17 cellular contexts compared by ENCODE assay signal in genomic region chr1:33013791-33014190, GRCh38. TPM values are rescaled to one million over a fixed set of nuclear protein-coding genes. Genes with fewer than 3 reads are reported as not detected.
A peak's percentile ranks its signal among the peaks of the same experiment; 100 is the strongest.
DNase-seq lines count a peak whose midpoint lies in the region; ATAC-seq and TF ChIP-seq lines count a peak whose summit lies in the region.
"Had no signal": no experiment of that assay in that cellular context is flagged by ENCODE, and none has a peak within 500 bp of the region (broad histone marks: within the 10 kb centered on the region; RNA-seq: fewer than 3 reads in every experiment).

No MANE protein-coding gene starts in this region.

- no peaks in the 10 kb centered on the region for H3K27me3 Mint-ChIP-seq in T-helper 17 cell
- H3K27me3 Mint-ChIP-seq in H9 (ENCODE audit: low read depth) = no peaks in the 10 kb centered on the region
- H3K27me3 Mint-ChIP-seq: B cell; CD4-positive, CD25-positive, alpha-beta regulatory T cell had no signal

- H2BK12ac ChIP-seq in trophoblast cell (ENCODE audit: low read length) (no peak overlapping the region), H9 (ENCODE audit: insufficient read length, low read depth, low read length) (no peak overlapping the region)

- H4K91ac ChIP-seq in trophoblast cell (ENCODE audit: low read depth, low read length) (no peak overlapping the region), H9 (ENCODE audit: insufficient read length, low read depth, low read length) (no peak overlapping the region)

- H3K56ac ChIP-seq in H9 (ENCODE audit: insufficient read length, low read depth, low read length) = no peak overlapping the region

- no peak for TF ChIP-seq CTCF in LNCaP clone FGC (IDR thresholded peaks at IDR 0.05; ENCODE audit: control insufficient read depth, extremely low read depth, insufficient read depth)
- no peak for TF ChIP-seq CTCF in H9 (conservative IDR thresholded peaks at IDR 0.05)
- TF ChIP-seq CTCF in ovary (IDR thresholded peaks at IDR 0.05) = no peak
- no peak for TF ChIP-seq CTCF in omental fat pad (IDR thresholded peaks at IDR 0.05)

- H3K9me3 ChIP-seq in T-helper 17 cell (ENCODE audit: control insufficient read depth, low read length, poor library complexity, severe bottlenecking) (no peaks in the 10 kb centered on the region), trophoblast cell (ENCODE audit: insufficient read depth, low read depth, low read length) (peaks cover 2% of the 10 kb centered on the region), H9 (ENCODE audit: control insufficient read depth, low read depth, low read length) (no peaks in the 10 kb centered on the region), ovary (no peaks in the 10 kb centered on the region)
- H3K9me3 ChIP-seq: BLaER1 treated with 17β-estradiol and CSF1 and Interleukin-3, amounts not matched to agents 10 nM and 100 nM; Caco-2; HAP-1 had no signal

- no peak overlapping the region for H3K23ac ChIP-seq in trophoblast cell (ENCODE audit: low read length)
- no peak overlapping the region for H3K23ac ChIP-seq in H9 (ENCODE audit: insufficient read length, low read depth, low read length)

- TF ChIP-seq POLR2A in ovary (IDR thresholded peaks at IDR 0.05) = no peak

- H4K8ac ChIP-seq in trophoblast cell (ENCODE audit: low read depth, low read length) (no peak overlapping the region), H9 (replicated peaks; ENCODE audit: insufficient read length, low read depth, low read length) (no peak overlapping the region)

- H3K4me2 ChIP-seq in trophoblast cell (ENCODE audit: low read length) = no peak overlapping the region
- no peak overlapping the region for H3K4me2 ChIP-seq in H9 (ENCODE audit: insufficient read depth, insufficient read length, low read length)
- H3K4me2 ChIP-seq: BLaER1 treated with 17β-estradiol and CSF1 and Interleukin-3, amounts not matched to agents 10 nM and 100 nM had no signal

- H3K14ac ChIP-seq in trophoblast cell (ENCODE audit: low read length) = no peak overlapping the region
- no peak overlapping the region for H3K14ac ChIP-seq in H9 (ENCODE audit: insufficient read depth, low read length)

- no peak overlapping the region for H2BK15ac ChIP-seq in H9 (ENCODE audit: low read depth, low read length)

- H4K12ac ChIP-seq in trophoblast cell (ENCODE audit: low read depth, low read length) = no peak overlapping the region

- H4K5ac ChIP-seq in H9 (ENCODE audit: insufficient read length, low read depth, low read length) = no peak overlapping the region

- no CpG with 5 or more reads among the region's 1 CpG for WGBS in trophoblast cell (ENCODE audit: extremely low coverage, insufficient coverage, insufficient read length)
- WGBS in H9 (ENCODE audit: extremely low coverage, insufficient read length, low lambda C conversion rate) = no CpG with 5 or more reads among the region's 1 CpG
- WGBS in ovary, 3 donors = 64 to 81% (median 73%) methylated on average over 1 of the region's 1 CpG

- H3K4me1 ChIP-seq in trophoblast cell (ENCODE audit: control insufficient read depth in 1 of 2, insufficient read depth in 2 of 2, low read length in 2 of 2) (peaks cover 14 to 24% of the 10 kb centered on the region in 2 experiments), H9 (ENCODE audit: insufficient read depth, low read length) (no peaks in the 10 kb centered on the region), ovary (ENCODE audit: insufficient read depth) (peaks cover 4% of the 10 kb centered on the region)
- H3K4me1 ChIP-seq: HAP-1 had no signal

- H3K79me1 ChIP-seq in trophoblast cell (ENCODE audit: low read length) (peaks cover 7% of the 10 kb centered on the region), H9 (ENCODE audit: insufficient read depth, low read depth, low read length, poor library complexity, severe bottlenecking) (no peaks in the 10 kb centered on the region)

- H3K9me3 Mint-ChIP-seq in H9 = no peaks in the 10 kb centered on the region
- H3K9me3 Mint-ChIP-seq: CD4-positive, CD25-positive, alpha-beta regulatory T cell had no signal

- H4K20me1 ChIP-seq in H9 (ENCODE audit: control insufficient read depth, insufficient read depth, insufficient read length) = no peaks in the 10 kb centered on the region

- H3T11ph ChIP-seq in H9 (ENCODE audit: low read length) = no peak overlapping the region

- H3K27ac ChIP-seq in trophoblast cell (ENCODE audit: low read depth, low read length) (no peak overlapping the region), H9 (ENCODE audit: insufficient read length, low read depth, low read length) (no peak overlapping the region), ovary (no peak overlapping the region)
- H3K27ac ChIP-seq: BLaER1 treated with 17β-estradiol and CSF1 and Interleukin-3, amounts not matched to agents 10 nM and 100 nM had no signal

- H2BK5ac ChIP-seq in trophoblast cell (ENCODE audit: low read depth, low read length, poor library complexity) (no peak overlapping the region), H9 (ENCODE audit: insufficient read length, low read length) (no peak overlapping the region)

- H3K4me3 Mint-ChIP-seq in T-helper 17 cell = no peak overlapping the region
- no peak overlapping the region for H3K4me3 Mint-ChIP-seq in H9
- H3K4me3 Mint-ChIP-seq: B cell; CD4-positive, CD25-positive, alpha-beta regulatory T cell had no signal

- H3K4me1 Mint-ChIP-seq in T-helper 17 cell = peaks cover 8% of the 10 kb centered on the region
- no peaks in the 10 kb centered on the region for H3K4me1 Mint-ChIP-seq in H9
- H3K4me1 Mint-ChIP-seq: B cell had no signal

- no peak overlapping the region for H2BK20ac ChIP-seq in H9 (ENCODE audit: low read depth, low read length, poor library complexity, severe bottlenecking)

- no peak overlapping the region for H3K4ac ChIP-seq in trophoblast cell (ENCODE audit: low read depth, low read length)
- H3K4ac ChIP-seq in H9 (ENCODE audit: low read depth, low read length) = no peak overlapping the region

- TF ChIP-seq EP300 in ovary (IDR thresholded peaks at IDR 0.05) = no peak

- H3K18ac ChIP-seq in trophoblast cell (ENCODE audit: low read length) = no peak overlapping the region
- no peak overlapping the region for H3K18ac ChIP-seq in H9 (ENCODE audit: insufficient read length, low read depth, low read length)

- peak overlapping the region; percentile 41 for H3K27ac Mint-ChIP-seq in T-helper 17 cell
- no peak overlapping the region for H3K27ac Mint-ChIP-seq in H9
- H3K27ac Mint-ChIP-seq: B cell; CD4-positive, CD25-positive, alpha-beta regulatory T cell had no signal

- H3K23me2 ChIP-seq in H9 (ENCODE audit: insufficient read length, low read depth, low read length, poor library complexity, severe bottlenecking) = no peaks in the 10 kb centered on the region

- peak overlapping the region; percentile 59 for H2BK120ac ChIP-seq in trophoblast cell (ENCODE audit: insufficient read depth, low read length, poor library complexity)
- no peak overlapping the region for H2BK120ac ChIP-seq in H9 (ENCODE audit: low read depth, low read length, poor library complexity, severe bottlenecking)

- ATAC-seq in T-helper 17 cell = no peak
- peak; percentile 67 for ATAC-seq in esophagus mucosa
- no peak for ATAC-seq in omental fat pad (ENCODE audit: low FRiP score)

- no peak overlapping the region for H2AK5ac ChIP-seq in trophoblast cell (ENCODE audit: low read length)
- H2AK5ac ChIP-seq in H9 (ENCODE audit: insufficient read length, low read length) = no peak overlapping the region

- H3K27me3 ChIP-seq in trophoblast cell (ENCODE audit: insufficient read depth, low read length) (no peaks in the 10 kb centered on the region), H9 (ENCODE audit: insufficient read depth, low read length) (no peaks in the 10 kb centered on the region), ovary (no peaks in the 10 kb centered on the region)
- H3K27me3 ChIP-seq: BLaER1 treated with 17β-estradiol and CSF1 and Interleukin-3, amounts not matched to agents 10 nM and 100 nM had no signal

- H3K9ac ChIP-seq in trophoblast cell (ENCODE audit: low read length) = no peak overlapping the region
- H3K9ac ChIP-seq in H9 (ENCODE audit: extremely low read depth, insufficient read length, low read length) = no peak overlapping the region
- H3K9ac ChIP-seq: BLaER1 treated with 17β-estradiol and CSF1 and Interleukin-3, amounts not matched to agents 10 nM and 100 nM had no signal

- peaks cover 21% of the 10 kb centered on the region for H3K36me3 Mint-ChIP-seq in T-helper 17 cell (ENCODE audit: low read depth)
- peaks cover 36 to 79% (median 63%) of the 10 kb centered on the region in 3 experiments; a peak in 6 of 7 replicates for H3K36me3 Mint-ChIP-seq in H9 (ENCODE audit: insufficient read depth in 1 of 3, low read depth in 3 of 3)

- no peak overlapping the region for H2AFZ ChIP-seq in trophoblast cell (ENCODE audit: insufficient read depth, low read length, poor library complexity)
- H2AFZ ChIP-seq in H9 (ENCODE audit: low read length) = no peak overlapping the region

- no peaks in the 10 kb centered on the region for H3K79me2 ChIP-seq in trophoblast cell (ENCODE audit: control insufficient read depth, insufficient read depth, low read length, poor library complexity)
- H3K79me2 ChIP-seq in H9 (ENCODE audit: insufficient read depth, low read length) = no peaks in the 10 kb centered on the region

- DNase-seq in LNCaP clone FGC (ENCODE audit: low read depth) (peak; percentile 59), T-helper 17 cell (no peak), trophoblast cell (peak; percentile 16 to 87), H9 (no peak), ovary (no peak), omental fat pad (ENCODE audit: low spot score) (no peak), NCI-H82 (lab: John Stamatoyannopoulos, UW) (no peak)
- DNase-seq: Caco-2; CD4-positive, CD25-positive, alpha-beta regulatory T cell; DMS153; DMS79; GDM1; GOT3 had no signal

- H3K4me3 ChIP-seq in LNCaP clone FGC (ENCODE audit: low read depth, low read length) (no peak overlapping the region), trophoblast cell (ENCODE audit: low read depth, low read length) (no peak overlapping the region), ovary (no peak overlapping the region)
- H3K4me3 ChIP-seq: BLaER1 treated with 17β-estradiol and CSF1 and Interleukin-3, amounts not matched to agents 10 nM and 100 nM; HAP-1 had no signal

- H3K36me3 ChIP-seq in trophoblast cell (ENCODE audit: control insufficient read depth in 1 of 2, insufficient read depth in 2 of 2, low read length in 2 of 2) = peaks cover 5 to 21% of the 10 kb centered on the region in 2 experiments
- no peaks in the 10 kb centered on the region for H3K36me3 ChIP-seq in ovary

- intact Hi-C loops in ovary (cut with DNase I) = no loop called here

RNA-seq across cellular contexts. Expression of gene AK2, which starts 22.9 kb away (rescaled TPM):
- total RNA-seq in T-helper 17 cell (10 to 100 TPM; 51.1 to 61.7 TPM), esophagus mucosa (164 TPM), H9 (2021) (144 and 159 TPM in 2 replicates), ovary (100 to 1,000 TPM in 5 of 7 donors, 10 to 100 TPM in 2; 92.2 to 135 (median 115) TPM), omental fat pad (100 to 1,000 TPM; 146 to 297 (median 161) TPM)
- 81.3 and 83.7 TPM in 2 replicates for polyA plus RNA-seq in trophoblast cell (2013)
- 100 to 1,000 TPM in 1 of 2 donors, 10 to 100 TPM in 1; 52.9 to 150 TPM for polyA plus RNA-seq in ovary

RNA-seq across cellular contexts. Expression of gene RNF19B, which starts 49.2 kb away (rescaled TPM):
- total RNA-seq in T-helper 17 cell (10 to 100 TPM; 67.1 to 87.7 TPM), esophagus mucosa (45.3 TPM), H9 (2021) (15.0 and 15.6 TPM in 2 replicates), ovary (10 to 100 TPM; 13.2 to 38.0 (median 15.0) TPM), omental fat pad (10 to 100 TPM; 15.0 to 38.8 (median 29.2) TPM)
- 14.7 and 14.9 TPM in 2 replicates for polyA plus RNA-seq in trophoblast cell (2013)
- polyA plus RNA-seq in ovary = 10 to 100 TPM; 11.2 to 18.9 TPM

Comparison
In these comparisons a context has a peak if more than half of its experiments do, and no peak if none do; other contexts are left out.
1. DNase-seq: peak in LNCaP clone FGC (single experiment) and trophoblast cell (2 of 2); none in T-helper 17 cell (0 of 3), H9 (single experiment), ovary (0 of 5), omental fat pad (single experiment) and NCI-H82 (single experiment).